In genomic region chr13:69657676-69658075, GRCh38 we compare ENCODE assay signal across 24 cellular contexts.
"Had no signal": no experiment of that assay in that cellular context is flagged by ENCODE, and none has a peak within 500 bp of the region (broad histone marks: within the 10 kb centered on the region; RNA-seq: fewer than 3 reads in every experiment).

No MANE protein-coding gene starts in this region.

- ATAC-seq: effector memory CD8-positive, alpha-beta T cell; esophagus mucosa; foreskin keratinocyte; gastrocnemius medialis; gastroesophageal sphincter; heart left ventricle; heart right ventricle had no signal

- H3K27me3 ChIP-seq: colonic mucosa, dorsolateral prefrontal cortex, esophagus muscularis mucosa, esophagus squamous epithelium, foreskin keratinocyte, gastrocnemius medialis, gastroesophageal sphincter, heart left ventricle, heart right ventricle had no signal

- H3K9me3 ChIP-seq: colonic mucosa, gastrocnemius medialis had no signal

- H3K36me3 ChIP-seq: colonic mucosa, esophagus muscularis mucosa, esophagus squamous epithelium, gastrocnemius medialis, gastroesophageal sphincter, heart left ventricle, heart right ventricle had no signal

- H3K4me3 ChIP-seq: colonic mucosa, coronary artery, dorsolateral prefrontal cortex, esophagus muscularis mucosa, esophagus squamous epithelium, gastrocnemius medialis, gastroesophageal sphincter, heart left ventricle, heart right ventricle had no signal

- DNase-seq: colonic mucosa; cortex of kidney; dermis blood vessel endothelial cell; dorsolateral prefrontal cortex; effector CD4-positive, alpha-beta T cell; effector CD8-positive, alpha-beta T cell; effector memory CD4-positive, alpha-beta T cell; effector memory CD8-positive, alpha-beta T cell; endodermal cell; erythroblast; esophagus squamous epithelium; foreskin fibroblast; foreskin keratinocyte; foreskin melanocyte; gastrocnemius medialis; glutamatergic neuron; head of caudate nucleus; heart left ventricle; heart right ventricle had no signal

- H3K4me1 ChIP-seq: colonic mucosa, esophagus muscularis mucosa, esophagus squamous epithelium, foreskin keratinocyte, gastrocnemius medialis, gastroesophageal sphincter, heart left ventricle, heart right ventricle had no signal

- H3K27ac ChIP-seq: colonic mucosa, coronary artery, dorsolateral prefrontal cortex, epithelial cell of prostate, esophagus muscularis mucosa, esophagus squamous epithelium, foreskin keratinocyte, gastrocnemius medialis, gastroesophageal sphincter, heart left ventricle, heart right ventricle had no signal
